Comparison of ENCODE assay signal across 1 cellular context in the genomic region with DNA sequence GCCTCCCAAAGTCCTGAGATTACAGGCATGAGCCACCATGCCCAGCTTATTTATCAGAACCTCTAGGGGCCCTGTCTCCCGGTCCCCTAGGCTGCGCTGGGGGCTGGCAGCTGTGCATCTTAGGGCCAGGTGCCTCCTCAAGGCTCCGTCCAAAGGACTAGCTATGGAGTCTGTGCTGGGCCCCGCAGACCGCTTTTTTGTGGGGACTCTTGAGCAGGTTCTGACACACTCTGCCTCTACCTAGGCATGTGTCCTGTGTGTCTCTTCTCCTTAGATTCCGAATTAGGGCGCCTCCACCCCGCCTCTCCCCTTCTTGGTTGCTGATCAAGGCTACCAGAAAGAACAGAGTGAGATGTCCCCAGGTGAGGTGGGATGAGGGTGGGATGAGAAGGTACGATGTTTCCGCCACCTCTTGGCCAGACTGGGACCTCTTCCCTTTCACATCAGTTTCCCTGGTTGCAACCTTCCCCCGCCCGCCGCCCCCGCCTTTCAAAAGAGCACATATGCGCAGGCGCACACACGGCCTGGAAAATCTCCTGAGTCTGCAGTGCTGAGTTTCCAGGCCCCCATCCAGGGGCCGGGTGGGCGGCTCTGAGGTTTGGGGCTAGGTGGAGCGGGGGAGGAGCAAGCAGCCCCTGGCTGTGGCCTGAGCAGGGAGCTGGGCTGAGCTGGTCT.
TF ChIP-seq lines count a peak whose summit lies in the region.

No MANE protein-coding gene starts in this region.

TF ChIP-seq in K562, 482 proteins besides CTCF, POLR2A, EP300 and RAD21 (continued from another document):
- TF ChIP-seq SFPQ (IDR thresholded peaks at IDR 0.05; ENCODE audit: low read depth, low read length) (no peak), MAFK (IDR thresholded peaks at IDR 0.05; ENCODE audit: low read length) (no peak; the same call in 1 of the 2 replicates)
